19 cellular contexts compared by ENCODE assay signal in the genomic region with DNA sequence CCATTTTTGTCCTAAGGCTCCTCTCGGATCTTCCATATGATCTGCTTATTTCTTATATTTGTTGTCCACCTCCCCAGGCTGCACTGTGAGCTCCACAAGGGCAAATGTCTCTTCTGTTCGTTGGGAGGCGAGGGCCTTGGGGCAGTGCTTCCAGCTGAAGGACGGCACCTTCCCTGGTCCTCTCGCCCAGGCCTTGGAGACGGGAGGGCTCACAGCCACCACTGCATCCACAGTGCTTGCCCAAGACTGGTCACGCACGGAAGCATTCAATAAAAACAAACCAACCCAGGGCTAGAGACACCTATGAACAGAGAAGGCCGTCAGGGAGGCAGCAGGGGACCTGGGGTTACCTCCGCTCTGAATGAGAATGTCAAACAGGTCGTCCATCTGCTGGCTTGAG. TPM values are rescaled to one million over a fixed set of nuclear protein-coding genes. Genes with fewer than 3 reads are reported as not detected.
DNase-seq lines count a peak whose midpoint lies in the region; ATAC-seq and TF ChIP-seq lines count a peak whose summit lies in the region.
"Had no signal": no experiment of that assay in that cellular context is flagged by ENCODE, and none has a peak within 500 bp of the region (broad histone marks: within the 10 kb centered on the region; RNA-seq: fewer than 3 reads in every experiment).

No MANE protein-coding gene starts in this region.

- peaks cover 18% of the 10 kb centered on the region for H3K4me1 Mint-ChIP-seq in T-helper 2 cell treated with Interferon-gamma antibody and Interleukin-4, amounts not matched to agents 5 μg/mL and 100 μg/mL, for 36 hours (ENCODE audit: low read depth)
- H3K4me1 Mint-ChIP-seq in IgD-negative memory B cell (peaks cover 38 to 47% (median 46%) of the 10 kb centered on the region in 3 donors), nephron progenitor cell (peaks cover 15% of the 10 kb centered on the region)
- peaks cover 22% of the 10 kb centered on the region for H3K4me1 Mint-ChIP-seq in activated naive CD8-positive, alpha-beta T cell treated with anti-CD3 and anti-CD28 coated beads, Interleukin-2, amount 10 ng/mL, durations not matched to agents 7 days and 5 days

- H3K36me3 ChIP-seq in MG63: peaks cover 44% of the 10 kb centered on the region

- no peak for ATAC-seq in activated naive CD8-positive, alpha-beta T cell treated with anti-CD3 and anti-CD28 coated beads, Interleukin-2, amount 10 ng/mL, durations not matched to agents 7 days and 5 days (ENCODE audit: low read depth)
- no peak for ATAC-seq in HG02642 (IDR thresholded peaks at IDR 0.05; ENCODE audit: poor library complexity, unreplicated experiment)

- POLR2A ChIA-PET in activated naive CD8-positive, alpha-beta T cell treated with anti-CD3 and anti-CD28 coated beads, Interleukin-2, amount 10 ng/mL, durations not matched to agents 7 days and 5 days (lab: Charles Lee): interaction anchor here (0.5 to 1.6 kb wide), 2 partner anchors 10 to 440 kb away, joined by 4 to 5 read pairs; a partner anchor contains a TSS

- H3K27me3 Mint-ChIP-seq in T-helper 2 cell treated with Interferon-gamma antibody and Interleukin-4, amounts not matched to agents 5 μg/mL and 100 μg/mL, for 36 hours (ENCODE audit: low read depth): no peaks in the 10 kb centered on the region
- H3K27me3 Mint-ChIP-seq in IgD-negative memory B cell (peaks cover 1% of the 10 kb centered on the region), nephron progenitor cell (ENCODE audit: low read depth, poor library complexity) (no peaks in the 10 kb centered on the region)
- no peaks in the 10 kb centered on the region for H3K27me3 Mint-ChIP-seq in activated naive CD8-positive, alpha-beta T cell treated with anti-CD3 and anti-CD28 coated beads, Interleukin-2, amount 10 ng/mL, durations not matched to agents 7 days and 5 days

- H3K36me3 Mint-ChIP-seq in T-helper 2 cell treated with Interferon-gamma antibody and Interleukin-4, amounts not matched to agents 5 μg/mL and 100 μg/mL, for 36 hours (ENCODE audit: low read depth): peaks cover 46% of the 10 kb centered on the region
- H3K36me3 Mint-ChIP-seq in IgD-negative memory B cell (peaks cover 4% of the 10 kb centered on the region), nephron progenitor cell (ENCODE audit: low read depth) (peaks cover 27% of the 10 kb centered on the region)
- H3K36me3 Mint-ChIP-seq in activated naive CD8-positive, alpha-beta T cell treated with anti-CD3 and anti-CD28 coated beads, Interleukin-2, amount 10 ng/mL, durations not matched to agents 7 days and 5 days: peaks cover 32% of the 10 kb centered on the region

- peak overlapping the region; percentile 79 for H3K27ac Mint-ChIP-seq in T-helper 2 cell treated with Interferon-gamma antibody and Interleukin-4, amounts not matched to agents 5 μg/mL and 100 μg/mL, for 36 hours
- H3K27ac Mint-ChIP-seq in IgD-negative memory B cell (peak overlapping the region in 2 of 3 donors; percentile 30 to 93), nephron progenitor cell (peak overlapping the region; percentile 62)
- peak overlapping the region; percentile 86 for H3K27ac Mint-ChIP-seq in activated naive CD8-positive, alpha-beta T cell treated with anti-CD3 and anti-CD28 coated beads, Interleukin-2, amount 10 ng/mL, durations not matched to agents 7 days and 5 days

- no peak for DNase-seq in T-helper 2 cell treated with Interferon-gamma antibody and Interleukin-4, amounts not matched to agents 5 μg/mL and 100 μg/mL, for 36 hours (ENCODE audit: low spot score)
- DNase-seq in T-helper 2 cell (no peak), nephron progenitor cell (no peak), MG63 (no peak), middle frontal gyrus (ENCODE audit: extremely low spot score, low spot score) (no peak)
- no peak for DNase-seq in activated naive CD8-positive, alpha-beta T cell treated with anti-CD3 and anti-CD28 coated beads, Interleukin-2, amount 10 ng/mL, durations not matched to agents 7 days and 5 days
- DNase-seq: 8988T; activated CD8-positive, alpha-beta memory T cell treated with anti-CD3 and anti-CD28 coated beads, Interleukin-2, amount 50 U/mL, for 48 hours; erythroblast; NCI-H146; NCI-H524; occipital lobe; sigmoid colon; stimulated activated CD4-positive, alpha-beta T cell treated with anti-CD3 and anti-CD28 coated beads, Interleukin-4, amount 100 ng/mL, for 1 hour; stimulated activated CD8-positive, alpha-beta memory T cell treated with anti-CD3 and anti-CD28 coated beads, Interleukin-4, amount 100 ng/mL, for 48 hours had no signal

- H3K9me3 Mint-ChIP-seq in T-helper 2 cell treated with Interferon-gamma antibody and Interleukin-4, amounts not matched to agents 5 μg/mL and 100 μg/mL, for 36 hours: no peaks in the 10 kb centered on the region
- H3K9me3 Mint-ChIP-seq in IgD-negative memory B cell: peaks cover 0 to 1% (median 0%) of the 10 kb centered on the region in 3 donors
- no peaks in the 10 kb centered on the region for H3K9me3 Mint-ChIP-seq in activated naive CD8-positive, alpha-beta T cell treated with anti-CD3 and anti-CD28 coated beads, Interleukin-2, amount 10 ng/mL, durations not matched to agents 7 days and 5 days
- no peaks in the 10 kb centered on the region for H3K9me3 Mint-ChIP-seq in nephron progenitor cell

- H3K4me3 Mint-ChIP-seq in T-helper 2 cell treated with Interferon-gamma antibody and Interleukin-4, amounts not matched to agents 5 μg/mL and 100 μg/mL, for 36 hours: no peak overlapping the region
- H3K4me3 Mint-ChIP-seq in IgD-negative memory B cell (peak overlapping the region in 3 of 4 donors; percentile 2 to 85 (median 70)), nephron progenitor cell (no peak overlapping the region)
- no peak overlapping the region for H3K4me3 Mint-ChIP-seq in activated naive CD8-positive, alpha-beta T cell treated with anti-CD3 and anti-CD28 coated beads, Interleukin-2, amount 10 ng/mL, durations not matched to agents 7 days and 5 days

- no peak overlapping the region for H3K4me3 ChIP-seq in MG63
- H3K4me3 ChIP-seq: coronary artery, sigmoid colon, tibial nerve had no signal

- no peaks in the 10 kb centered on the region for H3K27me3 ChIP-seq in MG63
- H3K27me3 ChIP-seq: sigmoid colon, tibial nerve had no signal

- no peak for TF ChIP-seq CTCF in nephron progenitor cell (IDR thresholded peaks at IDR 0.05)

- H3K9me3 ChIP-seq in MG63: no peaks in the 10 kb centered on the region
- H3K9me3 ChIP-seq: sigmoid colon, tibial nerve had no signal

RNA-seq across cellular contexts. Expression of a gene that starts 46.2 kb away (rescaled TPM):
- 53.3 TPM for polyA plus RNA-seq in IgD-negative memory B cell
- total RNA-seq in activated naive CD8-positive, alpha-beta T cell treated with anti-CD3 and anti-CD28 coated beads, Interleukin-2, amount 10 ng/mL, durations not matched to agents 7 days and 5 days: 100 to 1,000 TPM; 101 to 115 TPM
- 34.6 and 47.6 TPM in 2 replicates for total RNA-seq in MG63 (2014; rRNA removed; shearing (Covaris generic); ENCODE audit: low replicate concordance)

Comparison
In these comparisons a context has a peak if more than half of its experiments do, and no peak if none do; other contexts are left out.
1. H3K4me3 Mint-ChIP-seq: peak in IgD-negative memory B cell (3 of 4); none in T-helper 2 cell treated with Interferon-gamma antibody and Interleukin-4, amounts not matched to agents 5 μg/mL and 100 μg/mL, for 36 hours (single experiment), activated naive CD8-positive, alpha-beta T cell treated with anti-CD3 and anti-CD28 coated beads, Interleukin-2, amount 10 ng/mL, durations not matched to agents 7 days and 5 days (single experiment) and nephron progenitor cell (single experiment).
2. Peak in every context shown above with its lines, with median percentiles within 50 percentile points of each other: H3K27ac Mint-ChIP-seq.